ENCODE assay signal across 1 cellular context in genomic region chr6:161476711-161477110, GRCh38.
TF ChIP-seq lines count a peak whose summit lies in the region.

No MANE protein-coding gene starts in this region.

TF ChIP-seq in H1, 55 proteins besides CTCF, POLR2A, EP300 and RAD21 (continued from another document):
- no peak for TF ChIP-seq YY1 (IDR thresholded peaks at IDR 0.05; ENCODE audit: low read depth, low read length)
- TF ChIP-seq MAX (IDR thresholded peaks at IDR 0.05) = no peak
- TF ChIP-seq BCL11A (IDR thresholded peaks at IDR 0.05; ENCODE audit: low read depth in 2 of 2, low read length in 2 of 2) = no peak
- no peak for TF ChIP-seq TEAD4 (IDR thresholded peaks at IDR 0.05; ENCODE audit: low read depth, low read length)
TF ChIP-seq in H1: peak in this region for 0.
